ENCODE assay signal across 8 cellular contexts in genomic region chr2:178522950-178523595, GRCh38. TPM values are rescaled to one million over a fixed set of nuclear protein-coding genes. Genes with fewer than 3 reads are reported as not detected.
A peak's percentile ranks its signal among the peaks of the same experiment; 100 is the strongest.
DNase-seq lines count a peak whose midpoint lies in the region; ATAC-seq and TF ChIP-seq lines count a peak whose summit lies in the region.

No MANE protein-coding gene starts in this region.

- peak overlapping the region; percentile 68 for H3K4me3 ChIP-seq in Jurkat, Clone E6-1 (ENCODE audit: low read length)
- H3K4me3 ChIP-seq in osteoblast (ENCODE audit: insufficient read depth, low read length) = peak overlapping the region; percentile 82
- H3K4me3 ChIP-seq in thymus (ENCODE audit: low read length) = peak overlapping the region; percentile 78

- H3K4me2 ChIP-seq in osteoblast (ENCODE audit: insufficient read depth, low read length) = peak overlapping the region; percentile 92

- H3K9me3 ChIP-seq in osteoblast (ENCODE audit: low read depth, low read length) = no peaks in the 10 kb centered on the region
- no peaks in the 10 kb centered on the region for H3K9me3 ChIP-seq in thymus (ENCODE audit: control insufficient read depth)

- no peaks in the 10 kb centered on the region for H4K20me1 ChIP-seq in osteoblast (ENCODE audit: insufficient read depth, low read length)

- peak; percentile 89 for ATAC-seq in GM21515 (IDR thresholded peaks at IDR 0.05; ENCODE audit: unreplicated experiment)
- ATAC-seq in activated naive CD4-positive, alpha-beta T cell treated with anti-CD3 and anti-CD28 coated beads, Interleukin-2, amount 50 U/mL, for 72 hours = peak; percentile 83 to 89

- DNase-seq in DMS53 (lab: John Stamatoyannopoulos, UW) (peak; percentile 93), SK-N-DZ (ENCODE audit: low spot score) (peak; percentile 67), head of caudate nucleus (peak; percentile 60 to 90 (median 78)), osteoblast (ENCODE audit: insufficient read length, low spot score, missing footprints) (peak; percentile 77)
- peak; percentile 88 for DNase-seq in Jurkat, Clone E6-1 (ENCODE audit: low read depth, low spot score)
- peak; percentile 84 to 87 for DNase-seq in activated naive CD4-positive, alpha-beta T cell treated with anti-CD3 and anti-CD28 coated beads, Interleukin-2, amount 50 U/mL, for 72 hours (ENCODE audit: low spot score in 2 of 2)

- H3K27ac ChIP-seq in osteoblast (ENCODE audit: low read depth, low read length) = peak overlapping the region; percentile 81
- peak overlapping the region; percentile 47 for H3K27ac ChIP-seq in thymus (ENCODE audit: low read depth)

- H3K79me2 ChIP-seq in osteoblast (ENCODE audit: insufficient read depth, low read length) = peaks cover 38% of the 10 kb centered on the region

- H3K4me1 ChIP-seq in osteoblast (ENCODE audit: insufficient read depth, low read length) = no peaks in the 10 kb centered on the region
- H3K4me1 ChIP-seq in thymus (ENCODE audit: control insufficient read depth, insufficient read depth, low read length) = no peaks in the 10 kb centered on the region

- peak overlapping the region; percentile 94 to 96 for H3K27ac Mint-ChIP-seq in activated naive CD4-positive, alpha-beta T cell treated with anti-CD3 and anti-CD28 coated beads, Interleukin-2, amount 50 U/mL, for 72 hours

- H3K27me3 ChIP-seq in osteoblast (ENCODE audit: insufficient read depth, low read length) = no peaks in the 10 kb centered on the region
- H3K27me3 ChIP-seq in thymus (ENCODE audit: control insufficient read depth, insufficient read depth) = no peaks in the 10 kb centered on the region

- 15% methylated on average over 25 of the region's 25 CpGs for WGBS in thymus

- intact Hi-C loops in head of caudate nucleus (cut with DNase I) = no loop called here

- TF ChIP-seq CTCF in osteoblast (IDR thresholded peaks at IDR 0.05; ENCODE audit: extremely low read depth, low read depth, low read length) = peak; percentile 79

- no peaks in the 10 kb centered on the region for H3K36me3 ChIP-seq in osteoblast (ENCODE audit: insufficient read depth, low read length)
- peaks cover 5% of the 10 kb centered on the region for H3K36me3 ChIP-seq in thymus (ENCODE audit: control insufficient read depth, insufficient read depth)

- peak overlapping the region; percentile 92 for H2AFZ ChIP-seq in osteoblast (ENCODE audit: low read length)

- peaks cover 5 to 6% of the 10 kb centered on the region in 2 donors for H3K9me3 Mint-ChIP-seq in activated naive CD4-positive, alpha-beta T cell treated with anti-CD3 and anti-CD28 coated beads, Interleukin-2, amount 50 U/mL, for 72 hours

- H3K36me3 Mint-ChIP-seq in activated naive CD4-positive, alpha-beta T cell treated with anti-CD3 and anti-CD28 coated beads, Interleukin-2, amount 50 U/mL, for 72 hours = peaks cover 20 to 42% of the 10 kb centered on the region in 2 donors

RNA-seq across cellular contexts. Expression of gene PLEKHA3, which starts 42.8 kb away (rescaled TPM):
- polyA plus RNA-seq in Jurkat, Clone E6-1 (2012; ENCODE audit: insufficient read depth, insufficient read length) = 23.1 TPM
- 10.2 and 12.0 TPM in 2 replicates for polyA plus RNA-seq in SK-N-DZ (2014; cell fraction: cytosol; rRNA removed)
- polyA plus RNA-seq in SK-N-DZ (2014; cell fraction: nucleus; rRNA removed) = 2.3 and 3.6 TPM in 2 replicates
- 10 to 100 TPM; 20.4 to 34.1 TPM for total RNA-seq in activated naive CD4-positive, alpha-beta T cell treated with anti-CD3 and anti-CD28 coated beads, Interleukin-2, amount 50 U/mL, for 72 hours
- 7.1 and 8.7 TPM in 2 replicates for total RNA-seq in osteoblast
- polyA plus RNA-seq in thymus = 3.8 TPM

RNA-seq across cellular contexts. Expression of gene FKBP7, which starts 44.7 kb away (rescaled TPM):
- polyA plus RNA-seq in Jurkat, Clone E6-1 (2012; ENCODE audit: insufficient read depth, insufficient read length) = 17.7 TPM
- polyA plus RNA-seq in SK-N-DZ (2014; cell fraction: cytosol; rRNA removed) = 39.7 and 47.6 TPM in 2 replicates
- polyA plus RNA-seq in SK-N-DZ (2014; cell fraction: nucleus; rRNA removed) = 28.8 and 29.2 TPM in 2 replicates
- 1 to 10 TPM; 1.6 to 2.8 TPM for total RNA-seq in activated naive CD4-positive, alpha-beta T cell treated with anti-CD3 and anti-CD28 coated beads, Interleukin-2, amount 50 U/mL, for 72 hours
- 37.6 and 42.1 TPM in 2 replicates for total RNA-seq in osteoblast
- polyA plus RNA-seq in thymus = 6.5 TPM

Comparison
In these comparisons a context has a peak if more than half of its experiments do, and no peak if none do; other contexts are left out.
1. Peak in every context shown above with its lines: DNase-seq, ATAC-seq, H3K4me3 ChIP-seq and H3K27ac ChIP-seq.
2. RNA of gene FKBP7, which starts 44.7 kb away (total RNA-seq): 37.6 to 42.1 TPM in osteoblast; 1.6 to 2.8 TPM in activated naive CD4-positive, alpha-beta T cell treated with anti-CD3 and anti-CD28 coated beads, Interleukin-2, amount 50 U/mL, for 72 hours; every median in the first group is over 10 times any median in the second.